ENCODE assay signal across 8 cellular contexts in genomic region chr22:42270178-42270511, GRCh38. TPM values are rescaled to one million over a fixed set of nuclear protein-coding genes. Genes with fewer than 3 reads are reported as not detected.
DNase-seq lines count a peak whose midpoint lies in the region; ATAC-seq and TF ChIP-seq lines count a peak whose summit lies in the region.

No MANE protein-coding gene starts in this region.

- H3K27me3 Mint-ChIP-seq in activated B cell treated with CpG ODN at 0.5 μM for 24 hours (no peaks in the 10 kb centered on the region), neural progenitor cell (ENCODE audit: insufficient read depth, low read depth) (peaks cover 5% of the 10 kb centered on the region)

- H4K20me1 ChIP-seq in neural progenitor cell (ENCODE audit: low read depth) = peaks cover 66% of the 10 kb centered on the region

- H3K9me3 ChIP-seq in A673 (ENCODE audit: low read depth, low read length, poor library complexity, severe bottlenecking) (no peaks in the 10 kb centered on the region), esophagus squamous epithelium (no peaks in the 10 kb centered on the region), neural progenitor cell (ENCODE audit: low read depth) (no peaks in the 10 kb centered on the region)

- TF ChIP-seq POLR2A in esophagus squamous epithelium (IDR thresholded peaks at IDR 0.05) = no peak

- H3K27ac ChIP-seq in A673 (ENCODE audit: low read depth, low read length, poor library complexity, severe bottlenecking) = peak overlapping the region; percentile 81
- H3K27ac ChIP-seq in esophagus squamous epithelium = peak overlapping the region; percentile 93 to 99 (median 98)
- H3K27ac ChIP-seq in neural progenitor cell = peak overlapping the region; percentile 14

- peaks cover 28% of the 10 kb centered on the region for H3K4me1 Mint-ChIP-seq in activated B cell treated with CpG ODN at 0.5 μM for 24 hours
- peaks cover 53% of the 10 kb centered on the region for H3K4me1 Mint-ChIP-seq in neural progenitor cell

- H3K4me3 ChIP-seq in A673 (ENCODE audit: low read depth, low read length, poor library complexity, severe bottlenecking) = peak overlapping the region; percentile 98
- H3K4me3 ChIP-seq in esophagus squamous epithelium = peak overlapping the region; percentile 91 to 99 (median 99)
- H3K4me3 ChIP-seq in neural progenitor cell = peak overlapping the region; percentile 88

- H3K4me3 Mint-ChIP-seq in activated B cell treated with CpG ODN at 0.5 μM for 24 hours = peak overlapping the region; percentile 82
- H3K4me3 Mint-ChIP-seq in neural progenitor cell = peak overlapping the region; percentile 85

- no peak overlapping the region for H2AFZ ChIP-seq in neural progenitor cell (replicated peaks)

- ATAC-seq in GM19025 (IDR thresholded peaks at IDR 0.05; ENCODE audit: low read depth, unreplicated experiment) (peak; percentile 41), HG03280 (IDR thresholded peaks at IDR 0.05; ENCODE audit: unreplicated experiment) (peak; percentile 44), activated B cell treated with CpG ODN at 0.5 μM for 24 hours (ENCODE audit: low read depth) (peak; percentile 58)

- BruUV-seq in A673 (replicated peaks; lab: Mats Ljungman, UMichigan) = no TSS peak

- CTCF ChIA-PET in A673 (lab: Charles Lee) (no interaction called here), activated B cell treated with CpG ODN at 0.5 μM for 24 hours (lab: Charles Lee) (no interaction called here)

- H3K9me3 Mint-ChIP-seq in activated B cell treated with CpG ODN at 0.5 μM for 24 hours = no peaks in the 10 kb centered on the region
- H3K9me3 Mint-ChIP-seq in neural progenitor cell = no peaks in the 10 kb centered on the region

- peak overlapping the region; percentile 50 for H3K9ac ChIP-seq in neural progenitor cell

- peaks cover 16% of the 10 kb centered on the region for H3K4me1 ChIP-seq in A673 (ENCODE audit: insufficient read depth, low read length, poor library complexity, severe bottlenecking)
- H3K4me1 ChIP-seq in esophagus squamous epithelium = peaks cover 5 to 85% (median 32%) of the 10 kb centered on the region in 3 donors
- H3K4me1 ChIP-seq in neural progenitor cell = peaks cover 38% of the 10 kb centered on the region

- peak overlapping the region; percentile 94 for H3K4me2 ChIP-seq in neural progenitor cell

- POLR2A ChIA-PET in A673 (lab: Charles Lee; ENCODE audit: low non-redundant PET) = no interaction called here
- POLR2A ChIA-PET in activated B cell treated with CpG ODN at 0.5 μM for 24 hours (lab: Charles Lee) = interaction anchor here (1.5 kb wide), 1 partner anchor 98 kb away, joined by 3 read pairs; no protein-coding TSS in a partner anchor

- H3K79me2 ChIP-seq in neural progenitor cell (ENCODE audit: low read depth) = peaks cover 50% of the 10 kb centered on the region

- no peaks in the 10 kb centered on the region for H3K36me3 ChIP-seq in A673 (ENCODE audit: insufficient read depth, low read length, poor library complexity, severe bottlenecking)
- peaks cover 0 to 11% (median 0%) of the 10 kb centered on the region in 3 donors for H3K36me3 ChIP-seq in esophagus squamous epithelium
- no peaks in the 10 kb centered on the region for H3K36me3 ChIP-seq in neural progenitor cell

- TF ChIP-seq CTCF in A673 (conservative IDR thresholded peaks at IDR 0.05; ENCODE audit: low read depth, low read length) (no peak), activated B cell treated with CpG ODN at 0.5 μM for 24 hours (IDR thresholded peaks at IDR 0.05) (no peak), esophagus squamous epithelium (IDR thresholded peaks at IDR 0.05) (no peak), neural progenitor cell (IDR thresholded peaks at IDR 0.05) (no peak)

- peaks cover 62% of the 10 kb centered on the region for H3F3A ChIP-seq in neural progenitor cell (ENCODE audit: low read depth)

- no CpG with 5 or more reads among the region's 37 CpGs for WGBS in esophagus squamous epithelium, 2 donors

- H3K27ac Mint-ChIP-seq in activated B cell treated with CpG ODN at 0.5 μM for 24 hours (peak overlapping the region; percentile 66), neural progenitor cell (no peak overlapping the region)

- no peak for DNase-seq in A673 (ENCODE audit: low spot score)
- DNase-seq in activated B cell treated with CpG ODN at 0.5 μM for 24 hours = no peak
- no peak for DNase-seq in esophagus squamous epithelium (lab: John Stamatoyannopoulos, UW)
- no peak for DNase-seq in neural progenitor cell (ENCODE audit: low spot score)
- no peak for DNase-seq in H4 (ENCODE audit: low spot score)
- no peak for DNase-seq in NCI-H2081 (lab: John Stamatoyannopoulos, UW)

- H3K36me3 Mint-ChIP-seq in activated B cell treated with CpG ODN at 0.5 μM for 24 hours (ENCODE audit: low read depth) (peaks cover 2% of the 10 kb centered on the region), neural progenitor cell (peaks cover 1% of the 10 kb centered on the region)

- intact Hi-C loops in A673 (cut with micrococcal nuclease; ENCODE audit: unreplicated experiment) = loop anchor here (5.0 kb wide), 1 partner anchor 97 kb away; no protein-coding TSS in a partner anchor
- intact Hi-C loops in activated B cell treated with CpG ODN at 0.5 μM for 24 hours (cut with micrococcal nuclease) = no loop called here
- intact Hi-C loops in esophagus squamous epithelium (cut with DNase I) = no loop called here

- H3K27me3 ChIP-seq in A673 (replicated peaks; ENCODE audit: insufficient read depth, low read depth, low read length, poor library complexity) = no peaks in the 10 kb centered on the region
- H3K27me3 ChIP-seq in esophagus squamous epithelium = no peaks in the 10 kb centered on the region
- H3K27me3 ChIP-seq in neural progenitor cell = no peaks in the 10 kb centered on the region

RNA-seq across cellular contexts. Expression of gene TCF20, which starts 0.3 kb away (rescaled TPM):
- total RNA-seq in A673 (2021) (69.3 and 77.8 TPM in 2 replicates), activated B cell treated with CpG ODN at 0.5 μM for 24 hours (52.0 and 62.1 TPM in 2 replicates), esophagus squamous epithelium (10 to 100 TPM; 40.2 to 52.5 (median 41.0) TPM), neural progenitor cell (ENCODE audit: low replicate concordance) (53.7 and 67.4 TPM in 2 replicates)
- 17.8 and 23.5 TPM in 2 replicates for total RNA-seq in H4 (2014; rRNA removed; shearing (Covaris generic))

Comparison
In these comparisons a context has a peak if more than half of its experiments do, and no peak if none do; other contexts are left out.
1. H3K27ac ChIP-seq: peak in every context shown above with its lines; median percentile 98 in esophagus squamous epithelium; 81 in A673; 14 in neural progenitor cell.